ENCODE assay signal across 16 cellular contexts in the genomic region with DNA sequence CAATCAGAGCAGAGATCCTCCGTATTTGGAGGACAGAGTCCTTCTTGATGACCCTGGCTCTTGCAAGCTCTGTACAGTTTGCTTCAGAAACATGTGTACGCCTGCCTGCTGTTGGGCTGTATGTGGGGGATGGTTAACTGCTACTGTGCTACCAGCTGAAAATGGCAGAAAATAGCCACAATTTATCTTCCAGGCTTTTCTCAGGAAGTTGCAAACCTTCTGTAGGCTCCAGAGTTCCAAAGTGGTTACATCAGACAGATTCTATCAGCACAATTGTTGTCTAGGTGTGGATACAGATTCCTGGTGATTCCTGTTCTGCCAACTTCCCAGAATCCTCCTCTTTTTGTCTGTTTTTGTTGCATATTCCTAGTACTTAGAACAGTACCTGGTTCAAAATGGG. TPM values are rescaled to one million over a fixed set of nuclear protein-coding genes. Genes with fewer than 3 reads are reported as not detected.
DNase-seq lines count a peak whose midpoint lies in the region; TF ChIP-seq lines count a peak whose summit lies in the region.
"Had no signal": no experiment of that assay in that cellular context is flagged by ENCODE, and none has a peak within 500 bp of the region (broad histone marks: within the 10 kb centered on the region; RNA-seq: fewer than 3 reads in every experiment).

No MANE protein-coding gene starts in this region.

- WGBS in endodermal cell (ENCODE audit: insufficient coverage in 1 of 2, insufficient read length in 1 of 2), 2 experiments: 92 to 94% methylated on average over 2 of the region's 2 CpGs
- 79 to 83% (median 79%) methylated on average over 2 of the region's 2 CpGs for WGBS in adrenal gland, 4 donors

- no peaks in the 10 kb centered on the region for H3K27me3 ChIP-seq in endodermal cell (ENCODE audit: control insufficient read depth, insufficient read depth, low read length, poor library complexity, severe bottlenecking)
- H3K27me3 ChIP-seq in adrenal gland: no peaks in the 10 kb centered on the region
- H3K27me3 ChIP-seq: upper lobe of left lung had no signal

- H3K9me3 ChIP-seq in endodermal cell (ENCODE audit: control insufficient read depth, low read length) (no peaks in the 10 kb centered on the region), adrenal gland (replicated peaks in 1 of 3) (no peaks in the 10 kb centered on the region)
- H3K9me3 ChIP-seq: upper lobe of left lung had no signal

- H3K4me3 ChIP-seq in endodermal cell (ENCODE audit: low read length): no peak overlapping the region
- H3K4me3 ChIP-seq in adrenal gland: no peak overlapping the region
- H3K4me3 ChIP-seq: upper lobe of left lung had no signal

- no peak for TF ChIP-seq POLR2A in adrenal gland (IDR thresholded peaks at IDR 0.05)

- no peaks in the 10 kb centered on the region for H3K9me3 Mint-ChIP-seq in endodermal cell
- no peaks in the 10 kb centered on the region for H3K9me3 Mint-ChIP-seq in mesothelial cell of epicardium
- H3K9me3 Mint-ChIP-seq in chondrocyte (ENCODE audit: low read depth): no peaks in the 10 kb centered on the region
- H3K9me3 Mint-ChIP-seq: memory B cell, neural crest cell had no signal

- DNase-seq in NCI-H345 treated with DMSO at 0.1 percent for 48 hours (lab: John Stamatoyannopoulos, UW; ENCODE audit: unreplicated experiment) (peak; percentile 1), NCI-H345 (lab: John Stamatoyannopoulos, UW) (no peak), M059J (ENCODE audit: low read depth) (peak; percentile 22), endodermal cell (no peak), mesothelial cell of epicardium (ENCODE audit: low spot score in 2 of 2, unreplicated experiment in 2 of 2) (no peak), NOMO-1 treated with dmso at 0.1 percent for 144 hours (lab: John Stamatoyannopoulos, UW; ENCODE audit: unreplicated experiment) (no peak), adrenal gland (no peak), chondrocyte (ENCODE audit: low spot score) (no peak)
- DNase-seq: activated effector memory CD4-positive, alpha-beta T cell treated with anti-CD3 and anti-CD28 coated beads, Interleukin-2, amount 50 U/mL, for 16 hours; C1 segment of cervical spinal cord; NCI-H2171 treated with DMSO at 0.1 percent for 48 hours; stimulated activated naive CD4-positive, alpha-beta T cell; upper lobe of left lung had no signal

- H3K27ac ChIP-seq in endodermal cell (ENCODE audit: low read depth, low read length) (no peak overlapping the region), adrenal gland (no peak overlapping the region)
- H3K27ac ChIP-seq: HL-60, upper lobe of left lung had no signal

- H3K27ac Mint-ChIP-seq in endodermal cell: peak overlapping the region; percentile 67
- H3K27ac Mint-ChIP-seq in mesothelial cell of epicardium: peak overlapping the region; percentile 90
- no peak overlapping the region for H3K27ac Mint-ChIP-seq in chondrocyte (ENCODE audit: unreplicated experiment)
- H3K27ac Mint-ChIP-seq: memory B cell had no signal

- intact Hi-C loops in adrenal gland (cut with DNase I): no loop called here

- no peak overlapping the region for H3K9ac ChIP-seq in endodermal cell (ENCODE audit: extremely low read depth, low read length, poor library complexity, severe bottlenecking)

- TF ChIP-seq CTCF in endodermal cell (conservative IDR thresholded peaks at IDR 0.05) (no peak), mesothelial cell of epicardium (IDR thresholded peaks at IDR 0.05; ENCODE audit: unreplicated experiment) (no peak), adrenal gland (IDR thresholded peaks at IDR 0.05) (no peak), chondrocyte (IDR thresholded peaks at IDR 0.05) (no peak)

- no peak overlapping the region for H3K4me3 Mint-ChIP-seq in endodermal cell
- H3K4me3 Mint-ChIP-seq in mesothelial cell of epicardium: no peak overlapping the region
- H3K4me3 Mint-ChIP-seq in chondrocyte (ENCODE audit: unreplicated experiment): no peak overlapping the region
- H3K4me3 Mint-ChIP-seq: memory B cell, neural crest cell had no signal

- peaks cover 83% of the 10 kb centered on the region for H3K36me3 Mint-ChIP-seq in endodermal cell (ENCODE audit: low read depth)
- peaks cover 56% of the 10 kb centered on the region for H3K36me3 Mint-ChIP-seq in mesothelial cell of epicardium
- peaks cover 36% of the 10 kb centered on the region for H3K36me3 Mint-ChIP-seq in chondrocyte (ENCODE audit: low read depth)

- H3K4me1 ChIP-seq in endodermal cell (ENCODE audit: control insufficient read depth, insufficient read depth, low read length) (no peaks in the 10 kb centered on the region), adrenal gland (replicated peaks in 1 of 2) (no peaks in the 10 kb centered on the region)
- H3K4me1 ChIP-seq: upper lobe of left lung had no signal

- H3K4me1 Mint-ChIP-seq in endodermal cell (no peaks in the 10 kb centered on the region), mesothelial cell of epicardium (peaks cover 6% of the 10 kb centered on the region), chondrocyte (ENCODE audit: low read depth) (peaks cover 3% of the 10 kb centered on the region)
- H3K4me1 Mint-ChIP-seq: memory B cell, neural crest cell had no signal

- no peaks in the 10 kb centered on the region for H3K27me3 Mint-ChIP-seq in endodermal cell (ENCODE audit: insufficient read depth)
- H3K27me3 Mint-ChIP-seq in mesothelial cell of epicardium (ENCODE audit: low read depth): no peaks in the 10 kb centered on the region
- H3K27me3 Mint-ChIP-seq in chondrocyte (ENCODE audit: low read depth): no peaks in the 10 kb centered on the region
- H3K27me3 Mint-ChIP-seq: memory B cell had no signal

- H3K36me3 ChIP-seq in endodermal cell (ENCODE audit: control insufficient read depth, insufficient read depth, low read length): peaks cover 83% of the 10 kb centered on the region
- peaks cover 0 to 99% of the 10 kb centered on the region in 2 donors for H3K36me3 ChIP-seq in adrenal gland (replicated peaks in 1 of 2)

RNA-seq across cellular contexts. Expression of gene DDX46, which starts 35.6 kb away (rescaled TPM):
- 25.7 and 29.0 TPM in 2 replicates for total RNA-seq in M059J (2014; rRNA removed; shearing (Covaris generic))
- total RNA-seq in endodermal cell (10 to 100 TPM; 78.7 to 79.4 TPM), mesothelial cell of epicardium (61.3 to 64.9 TPM (median 61.7 TPM) in 3 replicates), adrenal gland (10 to 100 TPM; 13.3 to 40.5 (median 34.9) TPM), chondrocyte (32.0 to 55.8 TPM (median 37.8 TPM) in 3 replicates)
- polyA plus RNA-seq in endodermal cell (2013, experiment 1 of 2): 60.6 TPM
- polyA plus RNA-seq in endodermal cell (2013, experiment 2 of 2): 54.3 TPM
- 10 to 100 TPM; 19.7 to 48.0 (median 34.8) TPM for polyA plus RNA-seq in adrenal gland

RNA-seq across cellular contexts. Expression of gene C5orf24, which starts 51.6 kb away (rescaled TPM):
- total RNA-seq in M059J (2014; rRNA removed; shearing (Covaris generic)): 39.2 and 44.3 TPM in 2 replicates
- total RNA-seq in endodermal cell (10 to 100 TPM; 33.8 to 41.0 TPM), mesothelial cell of epicardium (75.4 to 85.4 TPM (median 83.4 TPM) in 3 replicates), adrenal gland (10 to 100 TPM; 28.1 to 68.2 (median 42.4) TPM), chondrocyte (98.7 to 121 TPM (median 109 TPM) in 3 replicates)
- polyA plus RNA-seq in endodermal cell (2013, experiment 1 of 2): 53.6 TPM
- polyA plus RNA-seq in endodermal cell (2013, experiment 2 of 2): 52.6 TPM
- 10 to 100 TPM; 13.5 to 57.0 (median 16.0) TPM for polyA plus RNA-seq in adrenal gland

RNA-seq across cellular contexts. Expression of gene CAMLG, which starts 55.8 kb away (rescaled TPM):
- 18.1 and 25.4 TPM in 2 replicates for total RNA-seq in M059J (2014; rRNA removed; shearing (Covaris generic))
- total RNA-seq in endodermal cell (10 to 100 TPM; 23.3 to 25.6 TPM), mesothelial cell of epicardium (48.8 to 55.8 TPM (median 49.2 TPM) in 3 replicates), adrenal gland (10 to 100 TPM; 29.4 to 64.3 (median 38.3) TPM), chondrocyte (36.1 to 41.6 TPM (median 39.0 TPM) in 3 replicates)
- polyA plus RNA-seq in endodermal cell (2013, experiment 1 of 2): 50.9 TPM
- 46.1 TPM for polyA plus RNA-seq in endodermal cell (2013, experiment 2 of 2)
- 10 to 100 TPM; 32.1 to 72.2 (median 49.4) TPM for polyA plus RNA-seq in adrenal gland

Comparison
In these comparisons a context has a peak if more than half of its experiments do, and no peak if none do; other contexts are left out.
1. DNase-seq: peak in NCI-H345 treated with DMSO at 0.1 percent for 48 hours (single experiment) and M059J (single experiment); none in NCI-H345 (single experiment), endodermal cell (single experiment), mesothelial cell of epicardium (0 of 2), NOMO-1 treated with dmso at 0.1 percent for 144 hours (single experiment), adrenal gland (0 of 7) and chondrocyte (single experiment).